Comparison of ENCODE assay signal across 30 cellular contexts in the genomic region with DNA sequence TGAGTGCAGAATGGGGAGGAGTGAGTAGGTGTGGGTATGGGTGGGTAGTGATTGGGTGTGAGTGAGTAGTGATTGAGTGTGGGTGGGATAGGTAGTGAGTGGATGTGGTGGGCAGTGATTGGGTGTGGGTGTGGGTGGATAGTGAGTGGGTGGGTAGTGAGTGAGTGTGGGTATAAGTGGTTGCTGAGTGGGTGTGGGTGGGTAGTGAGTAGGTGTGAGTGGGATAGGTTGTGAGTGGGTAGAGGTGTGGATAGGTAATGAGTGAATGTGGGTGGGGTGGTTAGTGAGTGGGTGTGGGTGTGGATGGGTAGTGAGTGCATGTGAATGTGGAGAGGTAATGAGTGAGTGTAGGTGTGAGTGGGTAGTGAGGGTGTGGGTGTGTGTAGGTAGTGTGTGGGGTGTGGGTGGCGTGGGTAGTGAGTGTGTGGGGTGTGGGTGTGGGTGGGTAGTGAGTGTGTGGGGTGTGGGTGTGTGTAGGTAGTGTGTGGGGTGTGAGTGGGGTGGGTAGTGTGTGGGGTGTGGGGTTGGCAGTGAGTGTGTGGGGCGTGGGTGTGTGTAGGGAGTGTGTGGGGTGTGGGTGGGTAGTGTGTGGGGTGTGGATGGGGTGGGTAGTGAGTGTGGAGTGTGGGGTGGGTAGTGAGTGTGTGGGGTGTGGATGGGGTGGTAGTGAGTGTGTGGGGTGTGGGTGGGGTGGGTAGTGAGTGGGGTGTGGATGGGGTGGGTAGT. TPM values are rescaled to one million over a fixed set of nuclear protein-coding genes. Genes with fewer than 3 reads are reported as not detected.
DNase-seq lines count a peak whose midpoint lies in the region; ATAC-seq, FAIRE-seq and TF ChIP-seq lines count a peak whose summit lies in the region.
"Had no signal": no experiment of that assay in that cellular context is flagged by ENCODE, and none has a peak within 500 bp of the region (broad histone marks: within the 10 kb centered on the region; RNA-seq: fewer than 3 reads in every experiment).

No MANE protein-coding gene starts in this region.

- peak overlapping the region; percentile 51 for H3K56ac ChIP-seq in H1 (replicated peaks; ENCODE audit: insufficient read length, low read depth, low read length)

- no peak overlapping the region for H3K4ac ChIP-seq in H1 (replicated peaks; ENCODE audit: insufficient read length, low read depth, low read length)

- no peak overlapping the region for H3K4me3 Mint-ChIP-seq in activated CD4-positive, alpha-beta T cell treated with anti-CD3 and anti-CD28 coated beads, Interleukin-2, amount 10 ng/mL, durations not matched to agents 24 days and 14 days
- no peak overlapping the region for H3K4me3 Mint-ChIP-seq in WTC11
- H3K4me3 Mint-ChIP-seq in stimulated activated naive CD8-positive, alpha-beta T cell treated with anti-CD3 and anti-CD28 coated beads, Interleukin-15, amount 100 ng/mL, for 72 hours = no peak overlapping the region
- H3K4me3 Mint-ChIP-seq: B cell; CD8-positive, alpha-beta T cell had no signal

- peaks cover 0 to 8% (median 6%) of the 10 kb centered on the region in 4 experiments; a peak in 6 of 7 replicates for H3K4me1 ChIP-seq in H1 (replicated peaks in 1 of 4; ENCODE audit: control insufficient read depth in 3 of 4, insufficient read depth in 4 of 4, low read length in 3 of 4)
- H3K4me1 ChIP-seq: SJCRH30 had no signal

- 0 out of 2 replicates have a peak overlapping the region, but pooled peaks have one; percentile 13 for H2AK5ac ChIP-seq in H1 (ENCODE audit: low read depth, low read length)

- H2BK5ac ChIP-seq in H1 (ENCODE audit: low read depth, low read length) = no peak overlapping the region

- no peaks in the 10 kb centered on the region; the same call in 1 of the 2 replicates for H3K79me1 ChIP-seq in H1 (ENCODE audit: low read depth, low read length)

- H3K23ac ChIP-seq in H1 (ENCODE audit: insufficient read length) = no peak overlapping the region

- no peak for TF ChIP-seq EP300 in H1 (IDR thresholded peaks at IDR 0.05; ENCODE audit: borderline replicate concordance in 1 of 2, low read depth in 2 of 2, low read length in 2 of 2)

- H4K20me1 ChIP-seq in H1 (replicated peaks in 1 of 2; ENCODE audit: control insufficient read depth in 1 of 2, insufficient read depth in 2 of 2, low read length in 2 of 2) = peaks cover 0 to 10% of the 10 kb centered on the region in 2 experiments

- H4K5ac ChIP-seq in H1 (ENCODE audit: insufficient read length, low read depth, low read length) = no peak overlapping the region

- no peak overlapping the region for H3K4me2 ChIP-seq in H1 (ENCODE audit: insufficient read depth in 1 of 2, low read depth in 2 of 2, low read length in 2 of 2)
- H3K4me2 ChIP-seq: PC-9 had no signal

- no peak overlapping the region for H3K18ac ChIP-seq in H1 (ENCODE audit: extremely low read depth, low read length)

- H2BK12ac ChIP-seq in H1 (ENCODE audit: low read depth, low read length) = no peak overlapping the region

- CTCF ChIA-PET in WTC11 (lab: Charles Lee) (interaction anchor here (1.3 kb wide), 1 partner anchor 159 kb away, joined by 4 read pairs; no protein-coding TSS in a partner anchor), H1 (lab: Charles Lee; ENCODE audit: partially characterized antibody) (interaction anchor here (1.0 to 5.4 kb wide), 4 partner anchors 13 to 159 kb away, joined by 3 to 27 read pairs (median 7); no protein-coding TSS in a partner anchor)

- no peak overlapping the region for H3K9ac ChIP-seq in H1 (replicated peaks in 1 of 4; ENCODE audit: extremely low read depth in 1 of 4, low read depth in 3 of 4, low read length in 3 of 4)

- no peak overlapping the region for H4K91ac ChIP-seq in H1 (replicated peaks; ENCODE audit: insufficient read length, low read length)

- no peaks in the 10 kb centered on the region for H3K36me3 Mint-ChIP-seq in activated CD4-positive, alpha-beta T cell treated with anti-CD3 and anti-CD28 coated beads, Interleukin-2, amount 10 ng/mL, durations not matched to agents 24 days and 14 days (ENCODE audit: low read depth)
- no peaks in the 10 kb centered on the region for H3K36me3 Mint-ChIP-seq in WTC11
- H3K36me3 Mint-ChIP-seq: CD8-positive, alpha-beta T cell had no signal

- 0 out of 2 replicates have a peak overlapping the region, but pooled peaks have one; percentile 46 for H2BK15ac ChIP-seq in H1 (ENCODE audit: low read length)

- no CpG with 5 or more reads among the region's 2 CpGs for WGBS in H1 (ENCODE audit: extremely low coverage in 1 of 2, insufficient coverage in 1 of 2, insufficient read length in 1 of 2, insufficient replicate concordance in 2 of 2, low coverage in 1 of 2, low lambda C conversion rate in 2 of 2, missing lambda C conversion rate in 1 of 2), 2 experiments

- peaks cover 11 to 26% (median 22%) of the 10 kb centered on the region in 4 experiments for H3K27me3 ChIP-seq in H1 (replicated peaks in 1 of 4; ENCODE audit: control insufficient read depth in 3 of 4, extremely low read depth in 1 of 4, insufficient read depth in 3 of 4, low read length in 3 of 4)
- H3K27me3 ChIP-seq: SJCRH30 had no signal

- no peak overlapping the region for H4K8ac ChIP-seq in H1 (ENCODE audit: extremely low read depth, insufficient read depth, low read length)

- H2AFZ ChIP-seq in H1 (ENCODE audit: low read length) = no peak overlapping the region
- H2AFZ ChIP-seq: PC-9 had no signal

- intact Hi-C loops in activated CD4-positive, alpha-beta T cell treated with anti-CD3 and anti-CD28 coated beads, Interleukin-2, amount 10 ng/mL, durations not matched to agents 24 days and 14 days (cut with micrococcal nuclease) = no loop called here

- no peak for TF ChIP-seq POLR2A in H1 (IDR thresholded peaks at IDR 0.05; ENCODE audit: control extremely low read depth in 1 of 2, low read depth in 2 of 2, low read length in 2 of 2)

- no peak for TF ChIP-seq RAD21 in H1 (IDR thresholded peaks at IDR 0.05 in 1 of 2, conservative IDR thresholded peaks at IDR 0.05 in 1 of 2; ENCODE audit: low read depth in 2 of 2, low read length in 2 of 2)

- no peaks in the 10 kb centered on the region for H3K9me3 ChIP-seq in H1 (ENCODE audit: insufficient read depth in 2 of 2, low read depth in 1 of 2, low read length in 1 of 2)
- H3K9me3 ChIP-seq: SJCRH30 had no signal

- no peak overlapping the region for H3K4me3 ChIP-seq in H1 (ENCODE audit: extremely low read depth in 1 of 4, insufficient read depth in 2 of 4, low read depth in 3 of 4, low read length in 4 of 4)
- H3K4me3 ChIP-seq: PC-9, SJCRH30 had no signal

- H3K27ac ChIP-seq in H1 (ENCODE audit: low read depth, low read length) = no peak overlapping the region
- H3K27ac ChIP-seq: 22Rv1, C4-2B, PC-9, SJCRH30 had no signal

- peaks cover 24% of the 10 kb centered on the region; the same call in 1 of the 2 replicates for H3K23me2 ChIP-seq in H1 (ENCODE audit: low read depth, low read length)

- TF ChIP-seq CTCF in WTC11 (IDR thresholded peaks at IDR 0.05) (no peak), H1 (IDR thresholded peaks at IDR 0.05; ENCODE audit: control extremely low read depth in 1 of 3, insufficient read depth in 1 of 3, low read depth in 1 of 3, low read length in 3 of 3) (no peak)

- peaks cover 36% of the 10 kb centered on the region for H3K27me3 Mint-ChIP-seq in activated CD4-positive, alpha-beta T cell treated with anti-CD3 and anti-CD28 coated beads, Interleukin-2, amount 10 ng/mL, durations not matched to agents 24 days and 14 days
- peaks cover 33% of the 10 kb centered on the region for H3K27me3 Mint-ChIP-seq in WTC11 (ENCODE audit: low read depth)
- H3K27me3 Mint-ChIP-seq in stimulated activated naive CD8-positive, alpha-beta T cell treated with anti-CD3 and anti-CD28 coated beads, Interleukin-15, amount 100 ng/mL, for 72 hours = peaks cover 37% of the 10 kb centered on the region

- no peak overlapping the region for H3K14ac ChIP-seq in H1 (ENCODE audit: insufficient read length)

- POLR2A ChIA-PET in WTC11 (lab: Charles Lee) (no interaction called here), H1 (lab: Charles Lee; ENCODE audit: partially characterized antibody) (no interaction called here)

- H3K27ac Mint-ChIP-seq in activated CD4-positive, alpha-beta T cell treated with anti-CD3 and anti-CD28 coated beads, Interleukin-2, amount 10 ng/mL, durations not matched to agents 24 days and 14 days = peak overlapping the region; percentile 54
- H3K27ac Mint-ChIP-seq in WTC11 = peak overlapping the region; percentile 82; the same call in 1 of the 2 replicates
- H3K27ac Mint-ChIP-seq in stimulated activated naive CD8-positive, alpha-beta T cell treated with anti-CD3 and anti-CD28 coated beads, Interleukin-15, amount 100 ng/mL, for 72 hours = peak overlapping the region in 1 of 2 donors; percentile 27
- H3K27ac Mint-ChIP-seq: B cell; CD8-positive, alpha-beta T cell had no signal

- no peaks in the 10 kb centered on the region for H3K79me2 ChIP-seq in H1 (ENCODE audit: control insufficient read depth in 1 of 2, insufficient read depth in 2 of 2, low read length in 2 of 2)

- ATAC-seq in WTC11 = no peak
- ATAC-seq in stimulated activated naive CD8-positive, alpha-beta T cell treated with anti-CD3 and anti-CD28 coated beads, Interleukin-15, amount 100 ng/mL, for 72 hours = peak; percentile 79
- ATAC-seq: CD8-positive, alpha-beta T cell; HCT116; HepG2; Right ventricle myocardium inferior had no signal

- no peak overlapping the region for H2BK120ac ChIP-seq in H1 (replicated peaks; ENCODE audit: low read depth, low read length)

- H3K4me1 Mint-ChIP-seq in activated CD4-positive, alpha-beta T cell treated with anti-CD3 and anti-CD28 coated beads, Interleukin-2, amount 10 ng/mL, durations not matched to agents 24 days and 14 days = peaks cover 3% of the 10 kb centered on the region
- H3K4me1 Mint-ChIP-seq in WTC11 = peaks cover 33% of the 10 kb centered on the region
- peaks cover 5% of the 10 kb centered on the region for H3K4me1 Mint-ChIP-seq in stimulated activated naive CD8-positive, alpha-beta T cell treated with anti-CD3 and anti-CD28 coated beads, Interleukin-15, amount 100 ng/mL, for 72 hours

- peaks cover 6% of the 10 kb centered on the region for H3K9me3 Mint-ChIP-seq in activated CD4-positive, alpha-beta T cell treated with anti-CD3 and anti-CD28 coated beads, Interleukin-2, amount 10 ng/mL, durations not matched to agents 24 days and 14 days
- H3K9me3 Mint-ChIP-seq in WTC11 = no peaks in the 10 kb centered on the region
- H3K9me3 Mint-ChIP-seq in stimulated activated naive CD8-positive, alpha-beta T cell treated with anti-CD3 and anti-CD28 coated beads, Interleukin-15, amount 100 ng/mL, for 72 hours = no peaks in the 10 kb centered on the region
- H3K9me3 Mint-ChIP-seq: CD8-positive, alpha-beta T cell had no signal

- no peak for FAIRE-seq in H1 (lab: Jason Lieb, UNC)
- FAIRE-seq: GM12892, HepG2 had no signal

- no peaks in the 10 kb centered on the region for H3K36me3 ChIP-seq in H1 (ENCODE audit: control insufficient read depth in 2 of 4, insufficient read depth in 4 of 4, low read length in 3 of 4)
- H3K36me3 ChIP-seq: SJCRH30 had no signal

- DNase-seq in activated CD4-positive, alpha-beta T cell treated with anti-CD3 and anti-CD28 coated beads, Interleukin-2, amount 10 ng/mL, durations not matched to agents 24 days and 14 days = peak; percentile 8
- DNase-seq in activated CD4-positive, alpha-beta T cell treated with anti-CD3 and anti-CD28 coated beads, Interleukin-2, amount 50 U/mL, for 48 hours = no peak
- no peak for DNase-seq in WTC11 (ENCODE audit: low spot score)
- DNase-seq in H1 (ENCODE audit: low read depth in 1 of 2, low spot score in 2 of 2) = no peak
- DNase-seq in stimulated activated naive CD8-positive, alpha-beta T cell treated with anti-CD3 and anti-CD28 coated beads, Interleukin-15, amount 100 ng/mL, for 72 hours = no peak
- no peak for DNase-seq in NCI-H524 (lab: John Stamatoyannopoulos, UW)
- DNase-seq in NK-92 (lab: John Stamatoyannopoulos, UW; ENCODE audit: unreplicated experiment) = no peak
- DNase-seq in NCI-H187 (lab: John Stamatoyannopoulos, UW) = no peak
- DNase-seq: CD8-positive, alpha-beta T cell; DMS 273 treated with DMSO at 0.1 percent for 48 hours; DMS79 treated with DMSO at 0.1 percent for 48 hours; GF-D8; KBM-7; MV-4-11; NCI-H1105; NCI-H1436 treated with DMSO at 0.1 percent for 48 hours; NCI-H1930; NCI-H2107; NCI-H524 treated with DMSO at 0.1 percent for 48 hours; NCI-H774; NK-92 treated with Interleukin-12 subunit alpha and Interleukin-12 subunit beta, amount 100 ng/mL, for 24 hours; PC-9; SJCRH30 had no signal

- H2BK20ac ChIP-seq in H1 (ENCODE audit: low read length) = no peak overlapping the region

RNA-seq across cellular contexts. Expression of a gene that starts 5.3 kb away (rescaled TPM):
- total RNA-seq in activated CD4-positive, alpha-beta T cell treated with anti-CD3 and anti-CD28 coated beads, Interleukin-2, amount 10 ng/mL, durations not matched to agents 24 days and 14 days = 0.64 and 0.65 TPM in 2 replicates
- 0.78 to 1.4 TPM (median 0.80 TPM) in 3 replicates for total RNA-seq in WTC11 (2021)
- total RNA-seq in H1 (2021; fragmentation: NEBNext Ultra II Directional; extraction: Animal tissue kit (Norgen Biotek cat#: 25700)) = 0.59 and 0.67 TPM in 2 replicates
- polyA plus RNA-seq in H1 (2011; rRNA removed) = 0.17 and 0.19 TPM in 2 replicates
- 0.25 TPM for polyA plus RNA-seq in H1 (2011; cell fraction: cytosol; rRNA removed)
- polyA plus RNA-seq in H1 (2011; cell fraction: nucleus; rRNA removed) = 0.50 TPM
- 0.25 to 0.47 TPM (median 0.33 TPM) in 4 replicates for polyA plus RNA-seq in H1 (2012, experiment 1 of 2)
- 0.03 TPM for polyA plus RNA-seq in H1 (2012, experiment 2 of 2)
- 0.34 TPM for polyA plus RNA-seq in H1 (2013, experiment 1 of 2)
- 0.42 TPM for polyA plus RNA-seq in H1 (2013, experiment 2 of 2)
- 0.63 and 0.88 TPM in 2 replicates for polyA minus RNA-seq in H1 (2011; rRNA and poly(A)+ RNA removed)
- polyA minus RNA-seq in H1 (2011; cell fraction: cytosol; rRNA and poly(A)+ RNA removed) = 0.44 TPM
- 1.2 TPM for polyA minus RNA-seq in H1 (2011; cell fraction: nucleus; rRNA and poly(A)+ RNA removed)
